Comparison of ENCODE assay signal across 22 cellular contexts in genomic region chr11:699753-700152, GRCh38.
"Had no signal": no experiment of that assay in that cellular context is flagged by ENCODE, and none has a peak within 500 bp of the region (broad histone marks: within the 10 kb centered on the region; RNA-seq: fewer than 3 reads in every experiment).

No MANE protein-coding gene starts in this region.

- FAIRE-seq: endometrium, small intestine had no signal

- H3K4me3 ChIP-seq: ascending aorta, coronary artery, hepatocyte, mucosa of descending colon, neural progenitor cell, ovary, psoas muscle, thoracic aorta had no signal

- H3K27me3 ChIP-seq: ascending aorta, hepatocyte, neural progenitor cell, ovary had no signal

- H2AFZ ChIP-seq: hepatocyte, neural progenitor cell had no signal

- DNase-seq: activated CD4-positive, alpha-beta T cell treated with anti-CD3 and anti-CD28 coated beads, Interleukin-2, amount 10 ng/mL, durations not matched to agents 24 days and 14 days; activated CD8-positive, alpha-beta T cell treated with anti-CD3 and anti-CD28 coated beads for 36 hours; activated naive CD4-positive, alpha-beta T cell; activated T-cell treated with anti-CD3 and anti-CD28 coated beads, Interleukin-2, amount 50 U/mL, for 1 hour; naive B cell; ovary; psoas muscle; small intestine; stimulated activated CD4-positive, alpha-beta T cell treated with anti-CD3 and anti-CD28 coated beads, Interleukin-15, amount 100 ng/mL, for 24 hours; stimulated activated CD4-positive, alpha-beta T cell treated with anti-CD3 and anti-CD28 coated beads, Interleukin-2, amount 100 ng/mL, for 48 hours; T-helper 1 cell; T-helper 9 cell had no signal

- H3K36me3 ChIP-seq: neural progenitor cell, ovary had no signal

- H3K27ac ChIP-seq: coronary artery, hepatocyte, neural progenitor cell, ovary had no signal

- ATAC-seq: activated CD8-positive, alpha-beta T cell treated with anti-CD3 and anti-CD28 coated beads for 36 hours; activated T-helper 17 cell treated with anti-CD3 and anti-CD28 coated beads, Interleukin-2, amount 50 U/mL, for 72 hours; esophagus mucosa; mucosa of descending colon; psoas muscle; right cardiac atrium had no signal

- H3K9me3 ChIP-seq: ascending aorta, mucosa of descending colon, ovary, psoas muscle, thoracic aorta had no signal

- H3K9ac ChIP-seq: neural progenitor cell had no signal

- H3K4me2 ChIP-seq: hepatocyte, neural progenitor cell had no signal
